ENCODE assay signal across 8 cellular contexts in the genomic region with DNA sequence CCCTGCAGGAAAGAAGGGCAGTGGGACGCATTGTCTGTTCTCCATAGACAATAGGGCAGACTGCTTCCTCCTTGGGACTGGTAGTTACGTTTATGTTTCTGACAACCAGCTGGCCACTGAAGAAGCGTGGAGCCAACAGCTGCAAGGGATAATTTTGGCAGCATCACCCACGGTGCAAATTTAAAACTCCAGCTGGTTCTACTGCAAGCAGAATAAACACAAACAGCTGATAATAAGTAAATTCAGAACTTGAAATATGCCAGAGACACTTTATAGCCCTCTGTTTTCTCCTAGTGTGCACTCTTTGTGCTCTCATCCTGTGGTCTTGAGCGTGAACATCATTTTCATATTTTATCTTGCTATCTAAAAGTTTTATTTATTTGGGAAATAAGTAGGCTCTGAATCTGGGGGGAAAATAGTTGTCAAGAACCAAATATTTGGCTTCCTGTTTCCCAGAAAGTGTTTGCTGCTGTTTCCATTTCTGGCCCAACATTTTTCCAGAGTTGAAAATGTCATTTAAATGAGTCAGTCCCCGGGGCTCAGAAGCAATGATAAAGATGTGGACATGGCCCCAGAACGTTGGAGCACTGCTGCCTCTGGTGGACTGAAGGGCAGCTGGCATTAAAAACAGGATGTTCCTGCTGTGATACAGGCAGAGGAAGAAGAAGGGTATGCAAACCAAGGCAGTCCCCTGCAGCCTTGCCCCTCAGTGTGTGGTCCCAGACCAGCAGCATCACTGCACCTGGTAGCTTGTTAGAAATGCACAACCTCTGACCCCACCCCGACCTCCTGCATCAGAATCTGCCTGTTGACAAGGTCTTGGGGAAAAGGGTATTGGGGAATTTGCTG. TPM values are rescaled to one million over a fixed set of nuclear protein-coding genes. Genes with fewer than 3 reads are reported as not detected.
A peak's percentile ranks its signal among the peaks of the same experiment; 100 is the strongest.
DNase-seq lines count a peak whose midpoint lies in the region; TF ChIP-seq lines count a peak whose summit lies in the region.

No MANE protein-coding gene starts in this region.

- peak overlapping the region in 1 of 2 donors; percentile 60 for H3K27ac ChIP-seq in breast epithelium
- H3K27ac ChIP-seq in VCaP: no peak overlapping the region
- H3K27ac ChIP-seq in thyroid gland: peak overlapping the region; percentile 38 to 53 (median 46)

- H3K4me3 Mint-ChIP-seq in MCF 10A (ENCODE audit: unreplicated experiment): no peak overlapping the region

- no peaks in the 10 kb centered on the region for H3K4me1 Mint-ChIP-seq in MCF 10A (ENCODE audit: insufficient read depth, unreplicated experiment)

- TF ChIP-seq POLR2A in breast epithelium (IDR thresholded peaks at IDR 0.05): no peak
- TF ChIP-seq POLR2A in thyroid gland (IDR thresholded peaks at IDR 0.05): no peak

- TF ChIP-seq CTCF in MCF 10A (IDR thresholded peaks at IDR 0.05; ENCODE audit: unreplicated experiment) (no peak), breast epithelium (IDR thresholded peaks at IDR 0.05) (peak in 1 of 3 donors; percentile 19), VCaP (conservative IDR thresholded peaks at IDR 0.05) (peak; percentile 46), thyroid gland (IDR thresholded peaks at IDR 0.05) (peak in 3 of 6 experiments; percentile 21 to 31 (median 22))

- H3K27me3 Mint-ChIP-seq in MCF 10A (ENCODE audit: insufficient read depth, unreplicated experiment): no peaks in the 10 kb centered on the region

- no peaks in the 10 kb centered on the region for H3K36me3 ChIP-seq in breast epithelium
- H3K36me3 ChIP-seq in thyroid gland: no peaks in the 10 kb centered on the region

- H3K27me3 ChIP-seq in breast epithelium: no peaks in the 10 kb centered on the region
- no peaks in the 10 kb centered on the region for H3K27me3 ChIP-seq in thyroid gland

- H3K9me3 ChIP-seq in breast epithelium: no peaks in the 10 kb centered on the region
- H3K9me3 ChIP-seq in thyroid gland: no peaks in the 10 kb centered on the region

- DNase-seq in MCF 10A (ENCODE audit: unreplicated experiment): peak; percentile 50
- no peak for DNase-seq in breast epithelium (ENCODE audit: low spot score in 2 of 2)
- DNase-seq in iPS DF 19.7 (ENCODE audit: low read depth, low spot score): peak; percentile 75
- DNase-seq in thyroid gland: peak; percentile 14 to 17
- DNase-seq in NCI-H128 (lab: John Stamatoyannopoulos, UW; ENCODE audit: unreplicated experiment): no peak
- DNase-seq in T-helper 1 cell: no peak
- no peak for DNase-seq in retina

- intact Hi-C loops in MCF 10A (cut with micrococcal nuclease) (no loop called here), breast epithelium (cut with DNase I; ENCODE audit: low total_unique reads) (no loop called here), thyroid gland (cut with DNase I) (no loop called here)

- CTCF ChIA-PET in MCF 10A (lab: Yijun Ruan, JAX): interaction anchor here (0.6 to 2.2 kb wide), 16 partner anchors 8 to 373 kb away, joined by 3 to 11 read pairs (median 3); no protein-coding TSS in a partner anchor

- no peaks in the 10 kb centered on the region for H3K4me1 ChIP-seq in breast epithelium
- peaks cover 0 to 25% of the 10 kb centered on the region in 2 donors for H3K4me1 ChIP-seq in thyroid gland

- 41 to 42% methylated on average over 8 of the region's 8 CpGs for WGBS in thyroid gland, 2 donors

- no TSS peak for BruUV-seq in MCF 10A (replicated peaks; lab: Mats Ljungman, UMichigan)

- no peaks in the 10 kb centered on the region for H3K9me3 Mint-ChIP-seq in MCF 10A (ENCODE audit: unreplicated experiment)

- H3K36me3 Mint-ChIP-seq in MCF 10A (ENCODE audit: insufficient read depth, unreplicated experiment): no peaks in the 10 kb centered on the region

- H3K4me3 ChIP-seq in breast epithelium (peak overlapping the region in 1 of 3 donors; percentile 1), thyroid gland (replicated peaks in 1 of 3) (no peak overlapping the region)

- POLR2A ChIA-PET in MCF 10A (lab: Yijun Ruan, JAX): interaction anchor here (1.1 to 1.9 kb wide), 3 partner anchors 10 to 11 kb away, joined by 3 to 5 read pairs (median 3); no protein-coding TSS in a partner anchor

- no peak overlapping the region for H3K27ac Mint-ChIP-seq in MCF 10A (ENCODE audit: low read depth, unreplicated experiment)

RNA-seq across cellular contexts. Expression of a gene that starts 12.5 kb away (rescaled TPM):
- total RNA-seq in MCF 10A (2022): 15.4 and 36.2 TPM in 2 replicates
- 10 to 100 TPM; 22.6 to 44.2 (median 28.2) TPM for total RNA-seq in breast epithelium
- total RNA-seq in thyroid gland: 10 to 100 TPM; 30.4 to 78.5 (median 72.2) TPM

RNA-seq across cellular contexts. Expression of a gene that starts 24.2 kb away (rescaled TPM):
- not detected in 2 replicates for total RNA-seq in MCF 10A (2022)
- total RNA-seq in breast epithelium: 10 to 100 TPM; 19.2 to 64.9 (median 36.5) TPM
- total RNA-seq in thyroid gland: 10 to 100 TPM; 13.6 to 53.8 (median 24.0) TPM

RNA-seq across cellular contexts. Expression of a gene that starts 26.8 kb away (rescaled TPM):
- total RNA-seq in MCF 10A (2022) (not detected in 2 replicates), breast epithelium (not detected), thyroid gland (not detected)

Comparison
In these comparisons a context has a peak if more than half of its experiments do, and no peak if none do; other contexts are left out.
1. DNase-seq: peak in MCF 10A (single experiment), iPS DF 19.7 (single experiment) and thyroid gland (2 of 2); none in breast epithelium (0 of 2), NCI-H128 (single experiment), T-helper 1 cell (0 of 5) and retina (single experiment).
2. RNA of a gene that starts 24.2 kb away (total RNA-seq): 19.2 to 64.9 TPM in breast epithelium and 13.6 to 53.8 TPM in thyroid gland; not detected in MCF 10A; every median in the first group is over 10 times any median in the second.